In the genomic region with DNA sequence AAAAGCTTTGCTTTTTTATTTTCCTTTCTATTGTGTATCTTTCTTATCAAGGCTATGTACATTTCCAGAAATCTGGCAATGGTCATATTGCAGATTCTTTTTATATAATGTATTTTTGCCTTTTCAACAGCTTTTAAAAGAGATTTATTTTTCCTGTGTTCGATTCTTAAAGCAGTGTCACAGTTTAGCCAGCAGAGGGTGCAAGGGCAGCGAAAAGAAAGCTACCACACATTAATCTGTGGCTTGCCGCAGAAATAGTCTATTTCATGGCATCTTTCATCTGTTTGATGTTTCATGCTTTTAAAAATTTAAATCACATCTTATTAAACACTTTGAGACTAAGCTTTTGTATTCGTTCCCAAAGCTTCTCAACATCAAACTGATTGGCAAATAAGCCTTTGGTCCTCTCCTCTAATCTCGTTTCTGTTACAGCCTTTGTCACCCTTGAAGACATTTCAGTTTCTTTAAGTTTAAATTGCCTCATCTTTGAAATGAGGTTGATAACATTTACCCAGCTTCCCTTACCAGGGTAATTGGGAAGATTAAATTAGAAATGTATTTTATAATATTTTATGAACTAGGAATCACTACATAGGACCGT, we compare ENCODE assay signal across 8 cellular contexts.
DNase-seq lines count a peak whose midpoint lies in the region; ATAC-seq and TF ChIP-seq lines count a peak whose summit lies in the region.

No MANE protein-coding gene starts in this region.

- H3K9ac ChIP-seq in fibroblast of lung (ENCODE audit: insufficient read depth, low read length), result no peak overlapping the region

- H3K27ac ChIP-seq in fibroblast of lung (ENCODE audit: insufficient read depth, low read length), result no peak overlapping the region

- no peak for ATAC-seq in GM19023 (IDR thresholded peaks at IDR 0.05; ENCODE audit: unreplicated experiment)

- DNase-seq in NOMO-1 (lab: John Stamatoyannopoulos, UW; ENCODE audit: unreplicated experiment in 2 of 2) (peak; percentile 19 to 41), NOMO-1 treated with dmso at 0.1 percent for 144 hours (lab: John Stamatoyannopoulos, UW; ENCODE audit: unreplicated experiment) (no peak), Kasumi-1 (lab: John Stamatoyannopoulos, UW) (peak; percentile 40 to 59), fibroblast of lung (ENCODE audit: low read depth in 2 of 2) (peak; percentile 30 to 47), renal cortical epithelial cell (ENCODE audit: low read depth) (peak; percentile 43), DMS79 treated with DMSO at 0.1 percent for 48 hours (lab: John Stamatoyannopoulos, UW) (no peak)

- H3K4me3 ChIP-seq in WI38 (ENCODE audit: low read depth, low read length), result no peak overlapping the region
- no peak overlapping the region for H3K4me3 ChIP-seq in fibroblast of lung (replicated peaks in 1 of 4; ENCODE audit: control extremely low read depth in 1 of 4, insufficient read depth in 1 of 4, low read depth in 3 of 4, low read length in 4 of 4)

- no peaks in the 10 kb centered on the region for H3K79me2 ChIP-seq in fibroblast of lung (ENCODE audit: control insufficient read depth, insufficient read depth, low read length)

- TF ChIP-seq CTCF in WI38 (IDR thresholded peaks at IDR 0.05; ENCODE audit: low read depth, low read length) (peak; percentile 76), fibroblast of lung (conservative IDR thresholded peaks at IDR 0.05 in 1 of 2, IDR thresholded peaks at IDR 0.05 in 1 of 2; ENCODE audit: low read depth in 1 of 2, low read length in 2 of 2) (peak; percentile 87 to 93)

- no peaks in the 10 kb centered on the region for H3K4me1 ChIP-seq in fibroblast of lung (ENCODE audit: control insufficient read depth, extremely low read depth, insufficient read depth, low read length)

- H3K27me3 ChIP-seq in fibroblast of lung (ENCODE audit: control insufficient read depth, insufficient read depth, low read length), result no peaks in the 10 kb centered on the region

- H4K20me1 ChIP-seq in fibroblast of lung (ENCODE audit: control insufficient read depth, extremely low read depth, insufficient read depth, low read length), result no peaks in the 10 kb centered on the region

- H2AFZ ChIP-seq in fibroblast of lung (ENCODE audit: low read length), result no peak overlapping the region

- no peak overlapping the region for H3K4me2 ChIP-seq in fibroblast of lung (ENCODE audit: extremely low read depth, insufficient read depth, low read length)

- no peaks in the 10 kb centered on the region for H3K36me3 ChIP-seq in fibroblast of lung (ENCODE audit: control insufficient read depth, insufficient read depth, low read length)

- no peaks in the 10 kb centered on the region for H3K9me3 ChIP-seq in fibroblast of lung (ENCODE audit: control insufficient read depth, insufficient read depth, low read depth, low read length)

Comparison
In these comparisons a context has a peak if more than half of its experiments do, and no peak if none do; other contexts are left out.
1. DNase-seq: peak in NOMO-1 (2 of 2), Kasumi-1 (2 of 2), fibroblast of lung (2 of 2) and renal cortical epithelial cell (single experiment); none in NOMO-1 treated with dmso at 0.1 percent for 144 hours (single experiment) and DMS79 treated with DMSO at 0.1 percent for 48 hours (single experiment).